Comparison of ENCODE assay signal across 14 cellular contexts in genomic region chr11:12768731-12769673, GRCh38.
A peak's percentile ranks its signal among the peaks of the same experiment; 100 is the strongest.
DNase-seq lines count a peak whose midpoint lies in the region; ATAC-seq and TF ChIP-seq lines count a peak whose summit lies in the region.
"Had no signal": no experiment of that assay in that cellular context is flagged by ENCODE, and none has a peak within 500 bp of the region (broad histone marks: within the 10 kb centered on the region; RNA-seq: fewer than 3 reads in every experiment).

No MANE protein-coding gene starts in this region.

- H3K9me3 ChIP-seq in Karpas-422 (ENCODE audit: low read length), result no peaks in the 10 kb centered on the region
- H3K9me3 ChIP-seq: gastroesophageal sphincter, sigmoid colon had no signal

- TF ChIP-seq CTCF in GM10248 (IDR thresholded peaks at IDR 0.05; ENCODE audit: control extremely low read depth, extremely low read depth, low read depth, missing control alignments) (no peak), foreskin keratinocyte (conservative IDR thresholded peaks at IDR 0.05) (no peak)

- ATAC-seq in GM19463 (IDR thresholded peaks at IDR 0.05; ENCODE audit: unreplicated experiment) (peak; percentile 71), HG03521 (IDR thresholded peaks at IDR 0.05; ENCODE audit: unreplicated experiment) (peak; percentile 50), foreskin keratinocyte (no peak), HG03135 (IDR thresholded peaks at IDR 0.05; ENCODE audit: unreplicated experiment) (no peak), GM21381 (IDR thresholded peaks at IDR 0.05; ENCODE audit: unreplicated experiment) (no peak)
- ATAC-seq: gastroesophageal sphincter had no signal

- H3K4me3 ChIP-seq in Karpas-422 (ENCODE audit: low read length), result no peak overlapping the region
- H3K4me3 ChIP-seq: gastroesophageal sphincter, sigmoid colon had no signal

- no peaks in the 10 kb centered on the region for H3K9me2 ChIP-seq in Karpas-422 (replicated peaks; ENCODE audit: insufficient read depth, low read length)

- no peak overlapping the region for H3K4me2 ChIP-seq in Karpas-422 (ENCODE audit: low read depth, low read length, poor library complexity, severe bottlenecking)

- POLR2A ChIA-PET in GM10248 (lab: Yijun Ruan, JAX), result no interaction called here

- CTCF ChIA-PET in GM10248 (lab: Yijun Ruan, JAX), result interaction anchor here (1.0 to 1.6 kb wide), 2 partner anchors 27 to 157 kb away, joined by 3 read pairs; no protein-coding TSS in a partner anchor

- no peaks in the 10 kb centered on the region for H4K20me1 ChIP-seq in Karpas-422 (ENCODE audit: insufficient read depth, low read depth, low read length)

- H3K27ac ChIP-seq in foreskin keratinocyte (peak overlapping the region; percentile 48), Karpas-422 (ENCODE audit: low read length) (no peak overlapping the region)
- H3K27ac ChIP-seq: gastroesophageal sphincter had no signal

- no peaks in the 10 kb centered on the region for H3K79me2 ChIP-seq in Karpas-422 (ENCODE audit: low read length)

- H3K9ac ChIP-seq in Karpas-422 (ENCODE audit: low read length), result no peak overlapping the region

- no peak overlapping the region for H2AFZ ChIP-seq in Karpas-422 (ENCODE audit: low read length)

- DNase-seq in GM10248 (ENCODE audit: extremely low spot score), result peak; percentile 29
- no peak for DNase-seq in foreskin keratinocyte
- DNase-seq in NCI-H2081 treated with DMSO at 0.1 percent for 48 hours (lab: John Stamatoyannopoulos, UW), result no peak
- DNase-seq in Karpas-422, result no peak
- DNase-seq: activated T-cell treated with anti-CD3 and anti-CD28 coated beads, Interleukin-2, amount 50 U/mL, for 1 hour; caudate nucleus; CD4-positive, alpha-beta memory T cell; NCI-H524; sigmoid colon had no signal

- no peaks in the 10 kb centered on the region for H3K27me3 ChIP-seq in foreskin keratinocyte
- H3K27me3 ChIP-seq in Karpas-422 (ENCODE audit: low read length), result no peaks in the 10 kb centered on the region
- H3K27me3 ChIP-seq: gastroesophageal sphincter, sigmoid colon had no signal

- no peaks in the 10 kb centered on the region for H3K36me3 ChIP-seq in Karpas-422 (ENCODE audit: insufficient read depth, low read length)

- H3K4me1 ChIP-seq in foreskin keratinocyte (peaks cover 39% of the 10 kb centered on the region), Karpas-422 (ENCODE audit: low read length) (peaks cover 6% of the 10 kb centered on the region; the same call in 1 of the 2 replicates)

Comparison
In these comparisons a context has a peak if more than half of its experiments do, and no peak if none do; other contexts are left out.
1. ATAC-seq: peak in GM19463 (single experiment) and HG03521 (single experiment); none in foreskin keratinocyte (single experiment), HG03135 (single experiment) and GM21381 (single experiment).